Comparison of ENCODE assay signal across 9 cellular contexts in the genomic region with DNA sequence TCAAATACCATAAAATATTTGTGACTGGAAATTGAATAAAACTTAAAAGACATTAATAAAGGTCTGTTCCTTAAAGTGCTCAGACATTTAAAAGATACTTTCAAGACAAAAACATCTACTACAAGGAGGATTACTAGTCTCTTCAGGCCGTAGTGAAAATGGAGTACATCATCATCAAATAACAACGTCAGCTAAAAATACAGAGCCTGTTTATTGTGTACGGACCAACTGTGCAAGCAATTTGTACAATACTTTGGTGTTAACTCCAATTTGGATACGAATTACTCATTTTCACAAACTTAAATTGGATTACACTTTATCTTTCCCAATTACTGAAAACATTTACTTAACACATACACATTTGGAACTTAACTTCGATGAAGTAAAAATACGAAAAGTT. TPM values are rescaled to one million over a fixed set of nuclear protein-coding genes. Genes with fewer than 3 reads are reported as not detected.
DNase-seq lines count a peak whose midpoint lies in the region; ATAC-seq, FAIRE-seq and TF ChIP-seq lines count a peak whose summit lies in the region.
"Had no signal": no experiment of that assay in that cellular context is flagged by ENCODE, and none has a peak within 500 bp of the region (broad histone marks: within the 10 kb centered on the region; RNA-seq: fewer than 3 reads in every experiment).

No MANE protein-coding gene starts in this region.

- no TSS peak for BruUV-seq in OCI-LY7 (replicated peaks; lab: Mats Ljungman, UMichigan)

- no peaks in the 10 kb centered on the region for H3K9me2 ChIP-seq in OCI-LY7 (ENCODE audit: insufficient read depth, low read length)

- no peaks in the 10 kb centered on the region for H3K27me3 ChIP-seq in osteoblast (ENCODE audit: insufficient read depth, low read length)

- POLR2A ChIA-PET in OCI-LY7 (lab: Charles Lee), result interaction anchor here (0.7 to 3.8 kb wide), 4 partner anchors 11 to 57 kb away, joined by 3 to 21 read pairs (median 8); no protein-coding TSS in a partner anchor

- H4K20me1 ChIP-seq in OCI-LY7 (ENCODE audit: insufficient read depth, low read length) (no peaks in the 10 kb centered on the region), osteoblast (ENCODE audit: insufficient read depth, low read length) (no peaks in the 10 kb centered on the region)

- intact Hi-C loops in OCI-LY7 (cut with micrococcal nuclease; ENCODE audit: unreplicated experiment), result loop anchor here (1.0 to 10.0 kb wide), 6 partner anchors 14 to 826 kb away; partner anchors contain the start of gene CD2AP

- CTCF ChIA-PET in OCI-LY7 (lab: Charles Lee; ENCODE audit: unreplicated experiment), result no interaction called here

- H3K4me1 ChIP-seq in OCI-LY7 (ENCODE audit: insufficient read depth, low read length, poor library complexity, severe bottlenecking) (peaks cover 20% of the 10 kb centered on the region), osteoblast (ENCODE audit: insufficient read depth, low read length) (peaks cover 6% of the 10 kb centered on the region)

- TF ChIP-seq POLR2A in GM12891 (IDR thresholded peaks at IDR 0.05; ENCODE audit: low read depth, low read length), result no peak

- H2AFZ ChIP-seq in OCI-LY7 (ENCODE audit: low read length) (no peak overlapping the region), osteoblast (ENCODE audit: low read length) (no peak overlapping the region)

- in situ Hi-C loops in G401 (cut with HindIII; ENCODE audit: low sequenced_read_pairs), result no loop called here

- TF ChIP-seq CTCF in OCI-LY7 (conservative IDR thresholded peaks at IDR 0.05; ENCODE audit: low read length) (no peak), epithelial cell of proximal tubule (conservative IDR thresholded peaks at IDR 0.05; ENCODE audit: low read depth, low read length) (no peak), osteoblast (IDR thresholded peaks at IDR 0.05; ENCODE audit: extremely low read depth, low read depth, low read length) (no peak)

- H3K4me2 ChIP-seq in OCI-LY7 (ENCODE audit: low read length), result peak overlapping the region; percentile 78
- H3K4me2 ChIP-seq in osteoblast (ENCODE audit: insufficient read depth, low read length), result peak overlapping the region; percentile 96

- peak overlapping the region; percentile 96 for H3K27ac ChIP-seq in OCI-LY7 (ENCODE audit: low read depth, low read length, poor library complexity, severe bottlenecking)
- no peak overlapping the region for H3K27ac ChIP-seq in osteoblast (ENCODE audit: low read depth, low read length)

- peak; percentile 63 for DNase-seq in G401 (ENCODE audit: low spot score)
- DNase-seq in OCI-LY7 (ENCODE audit: low spot score), result peak; percentile 51
- DNase-seq in epithelial cell of proximal tubule (ENCODE audit: low read depth), result no peak
- DNase-seq in osteoblast (ENCODE audit: insufficient read length, low spot score, missing footprints), result no peak
- DNase-seq in iPS-NIHi7 (ENCODE audit: extremely low spot score), result no peak
- DNase-seq in GM12891 (ENCODE audit: insufficient read length, low spot score), result no peak
- DNase-seq in HK-2 (ENCODE audit: unreplicated experiment), result no peak

- H3K36me3 ChIP-seq in OCI-LY7 (ENCODE audit: insufficient read depth, low read length), result peaks cover 21% of the 10 kb centered on the region
- no peaks in the 10 kb centered on the region for H3K36me3 ChIP-seq in osteoblast (ENCODE audit: insufficient read depth, low read length)

- no peak for ATAC-seq in HG03520 (IDR thresholded peaks at IDR 0.05; ENCODE audit: unreplicated experiment)

- H3K4me3 ChIP-seq in OCI-LY7 (ENCODE audit: low read depth, low read length, poor library complexity, severe bottlenecking), result peak overlapping the region; percentile 85
- peak overlapping the region; percentile 95 for H3K4me3 ChIP-seq in epithelial cell of proximal tubule (ENCODE audit: low read depth, low read length)
- no peak overlapping the region for H3K4me3 ChIP-seq in osteoblast (ENCODE audit: insufficient read depth, low read length)

- H3K79me2 ChIP-seq in OCI-LY7 (ENCODE audit: insufficient read depth, low read depth, low read length) (peaks cover 92% of the 10 kb centered on the region), osteoblast (ENCODE audit: insufficient read depth, low read length) (no peaks in the 10 kb centered on the region)

- no peak for FAIRE-seq in GM12891 (lab: Jason Lieb, UNC)

- H3K9me3 ChIP-seq in OCI-LY7 (ENCODE audit: low read length), result peaks cover 5% of the 10 kb centered on the region; the same call in 1 of the 2 replicates
- no peaks in the 10 kb centered on the region for H3K9me3 ChIP-seq in osteoblast (ENCODE audit: low read depth, low read length)

TF ChIP-seq in GM12891, 5 proteins besides CTCF, POLR2A, EP300 and RAD21:
- no peak for TF ChIP-seq POLR2AphosphoS5 (IDR thresholded peaks at IDR 0.05; ENCODE audit: low read depth, low read length)
- no peak for TF ChIP-seq SPI1 (IDR thresholded peaks at IDR 0.05; ENCODE audit: low read depth, low read length)

RNA-seq across cellular contexts. Expression of gene CYP39A1, which starts 0.9 kb away (rescaled TPM):
- not detected in 2 replicates for total RNA-seq in G401 (2014; rRNA removed; shearing (Covaris generic))
- total RNA-seq in OCI-LY7 (2014; rRNA removed; shearing (Covaris generic)), result 13.4 and 15.4 TPM in 2 replicates
- 22.6 and 24.5 TPM in 2 replicates for total RNA-seq in OCI-LY7 (2022)
- total RNA-seq in epithelial cell of proximal tubule, result 1.3 and 1.7 TPM in 2 replicates
- total RNA-seq in osteoblast, result 4.1 and 4.3 TPM in 2 replicates
- not detected for polyA plus RNA-seq in GM12891 (2012; ENCODE audit: low read depth, missing spikeins)
- total RNA-seq: activated CD8-positive, alpha-beta memory T cell treated with anti-CD3 and anti-CD28 coated beads for 36 hours had no signal

RNA-seq across cellular contexts. Expression of gene SLC25A27, which starts 1.0 kb away (rescaled TPM):
- total RNA-seq in G401 (2014; rRNA removed; shearing (Covaris generic)), result not detected in 2 replicates
- 155 and 175 TPM in 2 replicates for total RNA-seq in OCI-LY7 (2014; rRNA removed; shearing (Covaris generic))
- total RNA-seq in OCI-LY7 (2022) (157 and 203 TPM in 2 replicates), epithelial cell of proximal tubule (1.7 and 5.1 TPM in 2 replicates), osteoblast (9.4 and 10.5 TPM in 2 replicates)
- polyA plus RNA-seq in GM12891 (2012; ENCODE audit: low read depth, missing spikeins), result not detected

RNA-seq across cellular contexts. Expression of gene TDRD6, which starts 35.9 kb away (rescaled TPM):
- not detected in 2 replicates for total RNA-seq in G401 (2014; rRNA removed; shearing (Covaris generic))
- 3.5 and 4.6 TPM in 2 replicates for total RNA-seq in OCI-LY7 (2014; rRNA removed; shearing (Covaris generic))
- total RNA-seq in OCI-LY7 (2022), result 4.0 and 4.5 TPM in 2 replicates
- total RNA-seq in epithelial cell of proximal tubule, result 0.06 TPM in 1 of 2 replicates, not detected in the other
- 0.36 and 0.59 TPM in 2 replicates for total RNA-seq in osteoblast
- polyA plus RNA-seq in GM12891 (2012; ENCODE audit: low read depth, missing spikeins), result not detected
- total RNA-seq: activated CD8-positive, alpha-beta memory T cell treated with anti-CD3 and anti-CD28 coated beads for 36 hours had no signal

Comparison
In these comparisons a context has a peak if more than half of its experiments do, and no peak if none do; other contexts are left out.
1. DNase-seq: peak in G401 (single experiment) and OCI-LY7 (single experiment); none in epithelial cell of proximal tubule (single experiment), osteoblast (single experiment), iPS-NIHi7 (single experiment), GM12891 (single experiment) and HK-2 (single experiment).
2. RNA of gene SLC25A27, which starts 1.0 kb away (total RNA-seq): 155 to 203 TPM in OCI-LY7; 9.4 to 10.5 TPM in osteoblast, 1.7 to 5.1 TPM in epithelial cell of proximal tubule and not detected in G401; every median in the first group is over 10 times any median in the second.